Comparison of ENCODE assay signal across 14 cellular contexts in the genomic region with DNA sequence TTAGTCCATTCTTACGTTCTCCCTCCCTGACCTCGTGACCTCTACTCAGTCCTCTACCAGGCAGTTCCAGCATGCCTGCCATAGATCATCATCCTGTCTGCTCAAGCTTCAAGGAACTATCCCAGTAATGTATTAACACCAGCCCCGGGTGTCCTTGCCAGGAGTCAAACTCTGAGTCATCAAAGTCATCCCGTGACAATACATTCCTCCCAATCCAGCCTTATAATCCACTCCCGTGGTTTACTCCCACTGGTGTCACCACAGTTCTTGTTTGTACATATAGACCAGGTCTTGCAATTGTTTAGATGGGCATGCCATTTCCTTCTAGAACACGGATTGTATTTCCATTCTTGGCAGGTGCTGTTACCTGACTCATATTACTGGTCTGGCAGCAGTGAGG.
DNase-seq lines count a peak whose midpoint lies in the region; ATAC-seq and TF ChIP-seq lines count a peak whose summit lies in the region.
"Had no signal": no experiment of that assay in that cellular context is flagged by ENCODE, and none has a peak within 500 bp of the region (broad histone marks: within the 10 kb centered on the region; RNA-seq: fewer than 3 reads in every experiment).

No MANE protein-coding gene starts in this region.

- H3K36me3 ChIP-seq in SK-N-SH (replicated peaks in 1 of 2; ENCODE audit: control insufficient read depth in 1 of 2, insufficient read depth in 2 of 2, low read length in 1 of 2), result no peaks in the 10 kb centered on the region
- H3K36me3 ChIP-seq: thyroid gland had no signal

- no peaks in the 10 kb centered on the region for H3K27me3 ChIP-seq in SK-N-SH (ENCODE audit: insufficient read depth)
- H3K27me3 ChIP-seq: thyroid gland had no signal

- H3K9me3 ChIP-seq in SK-N-SH, result no peaks in the 10 kb centered on the region
- H3K9me3 ChIP-seq: thyroid gland had no signal

- POLR2A ChIA-PET in SK-N-SH (lab: Yijun Ruan, JAX), result no interaction called here

- H3K9me2 ChIP-seq in SK-N-SH, result no peaks in the 10 kb centered on the region

- H3K79me2 ChIP-seq in SK-N-SH (ENCODE audit: insufficient read depth), result no peaks in the 10 kb centered on the region

- H3K4me3 ChIP-seq in SK-N-SH (ENCODE audit: low read depth in 2 of 2, low read length in 1 of 2) (no peak overlapping the region), fibroblast of villous mesenchyme (ENCODE audit: low read depth, low read length) (no peak overlapping the region), skeletal muscle cell (ENCODE audit: low read depth, low read length) (no peak overlapping the region)
- H3K4me3 ChIP-seq: thyroid gland had no signal

- TF ChIP-seq CTCF in SK-N-SH (IDR thresholded peaks at IDR 0.05), result no peak
- no peak for TF ChIP-seq CTCF in fibroblast of villous mesenchyme (IDR thresholded peaks at IDR 0.05; ENCODE audit: insufficient read depth, low read depth, low read length)

- CTCF ChIA-PET in SK-N-SH (lab: Yijun Ruan, JAX), result no interaction called here

- ATAC-seq in sciatic nerve, result no peak
- ATAC-seq: right cardiac atrium had no signal

- no peaks in the 10 kb centered on the region for H3F3A ChIP-seq in SK-N-SH (replicated peaks; ENCODE audit: insufficient read depth)

- H3K4me2 ChIP-seq in SK-N-SH, result no peak overlapping the region

- TF ChIP-seq RAD21 in SK-N-SH (IDR thresholded peaks at IDR 0.05; ENCODE audit: low read length), result no peak

- intact Hi-C loops in sciatic nerve (cut with DNase I), result no loop called here

- no peak for TF ChIP-seq EP300 in SK-N-SH (IDR thresholded peaks at IDR 0.05; ENCODE audit: borderline replicate concordance in 1 of 2, low read depth in 1 of 2, low read length in 1 of 2)

- H3K4me1 ChIP-seq in SK-N-SH (ENCODE audit: control insufficient read depth in 1 of 2, insufficient read depth in 2 of 2, low read depth in 1 of 2, low read length in 1 of 2), result no peaks in the 10 kb centered on the region
- H3K4me1 ChIP-seq: thyroid gland had no signal

- DNase-seq in DMS53 (lab: John Stamatoyannopoulos, UW) (peak; percentile 47), DMS53 treated with DMSO at 0.1 percent for 48 hours (lab: John Stamatoyannopoulos, UW; ENCODE audit: unreplicated experiment) (no peak), SK-N-SH (no peak), fibroblast of villous mesenchyme (ENCODE audit: low read depth) (peak; percentile 13), skeletal muscle cell (ENCODE audit: low read depth) (peak; percentile 11), sciatic nerve (ENCODE audit: low spot score) (no peak), NOMO-1 treated with DMSO at 0.1 percent for 48 hours (lab: John Stamatoyannopoulos, UW; ENCODE audit: unreplicated experiment) (no peak)
- no peak for DNase-seq in effector CD8-positive, alpha-beta T cell (lab: John Stamatoyannopoulos, UW)
- DNase-seq: effector memory CD4-positive, alpha-beta T cell; Kasumi-1; right cardiac atrium; SHP77 treated with DMSO at 0.1 percent for 48 hours; thyroid gland had no signal

- H3K27ac ChIP-seq in SK-N-SH (ENCODE audit: low read depth in 2 of 2, low read length in 1 of 2), result no peak overlapping the region
- H3K27ac ChIP-seq: 22Rv1, thyroid gland had no signal

- H3K9ac ChIP-seq in SK-N-SH, result no peak overlapping the region

- H4K20me1 ChIP-seq in SK-N-SH (ENCODE audit: insufficient read depth), result no peaks in the 10 kb centered on the region

- no peak overlapping the region for H2AFZ ChIP-seq in SK-N-SH (ENCODE audit: low read depth)

- WGBS in SK-N-SH (ENCODE audit: low lambda C conversion rate), result 10% methylated on average over 6 of the region's 6 CpGs

TF ChIP-seq in SK-N-SH, 30 proteins besides CTCF, POLR2A, EP300 and RAD21:
- TF ChIP-seq JUND (IDR thresholded peaks at IDR 0.05) (peak; percentile 19; the same call in 1 of the 2 replicates), PBX3 (IDR thresholded peaks at IDR 0.05) (peak; percentile 57), RCOR1 (IDR thresholded peaks at IDR 0.05; ENCODE audit: low read length) (no peak), FOXM1 (IDR thresholded peaks at IDR 0.05; ENCODE audit: low read depth) (no peak), NRF1 (IDR thresholded peaks at IDR 0.05; ENCODE audit: low read depth, low read length) (no peak), TCF12 (IDR thresholded peaks at IDR 0.05) (peak; percentile 28)

Comparison
In these comparisons a context has a peak if more than half of its experiments do, and no peak if none do; other contexts are left out.
1. DNase-seq: peak in DMS53 (single experiment), fibroblast of villous mesenchyme (single experiment) and skeletal muscle cell (single experiment); none in DMS53 treated with DMSO at 0.1 percent for 48 hours (single experiment), SK-N-SH (single experiment), effector CD8-positive, alpha-beta T cell (single experiment), sciatic nerve (single experiment) and NOMO-1 treated with DMSO at 0.1 percent for 48 hours (single experiment).